In the genomic region with DNA sequence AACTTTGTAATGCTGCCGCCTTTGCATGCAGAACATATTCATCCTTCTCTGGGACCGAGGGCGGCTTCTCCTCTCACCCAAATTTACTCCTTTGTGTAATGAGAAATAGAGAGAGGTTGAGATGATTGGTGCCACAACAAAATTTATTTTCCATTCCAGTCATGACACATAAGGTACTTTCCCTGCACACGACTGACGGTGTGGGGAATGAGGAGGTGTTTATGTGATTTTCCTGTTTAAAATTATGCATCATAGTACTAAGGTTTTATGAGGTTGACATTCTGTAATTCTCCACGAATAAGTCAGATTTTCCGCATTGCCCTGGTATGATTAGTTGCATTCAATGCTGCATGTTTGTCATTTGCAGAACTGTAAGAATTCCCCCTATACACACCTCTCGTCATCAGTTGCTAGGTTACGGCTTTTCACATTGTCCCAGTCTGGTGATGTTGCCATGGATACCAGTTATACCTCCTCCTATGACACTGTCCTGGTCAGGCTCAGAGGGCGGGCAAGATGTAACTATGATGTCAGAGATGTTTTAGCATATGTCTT, we compare ENCODE assay signal across 1 cellular context.
A peak's percentile ranks its signal among the peaks of the same experiment; 100 is the strongest.
TF ChIP-seq lines count a peak whose summit lies in the region.

No MANE protein-coding gene starts in this region.

TF ChIP-seq in GM12878, 131 proteins besides CTCF, POLR2A, EP300 and RAD21 (continued from another document and continues in another):
- TF ChIP-seq, protein P1, sequence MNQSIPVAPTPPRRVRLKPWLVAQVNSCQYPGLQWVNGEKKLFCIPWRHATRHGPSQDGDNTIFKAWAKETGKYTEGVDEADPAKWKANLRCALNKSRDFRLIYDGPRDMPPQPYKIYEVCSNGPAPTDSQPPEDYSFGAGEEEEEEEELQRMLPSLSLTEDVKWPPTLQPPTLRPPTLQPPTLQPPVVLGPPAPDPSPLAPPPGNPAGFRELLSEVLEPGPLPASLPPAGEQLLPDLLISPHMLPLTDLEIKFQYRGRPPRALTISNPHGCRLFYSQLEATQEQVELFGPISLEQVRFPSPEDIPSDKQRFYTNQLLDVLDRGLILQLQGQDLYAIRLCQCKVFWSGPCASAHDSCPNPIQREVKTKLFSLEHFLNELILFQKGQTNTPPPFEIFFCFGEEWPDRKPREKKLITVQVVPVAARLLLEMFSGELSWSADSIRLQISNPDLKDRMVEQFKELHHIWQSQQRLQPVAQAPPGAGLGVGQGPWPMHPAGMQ (IDR thresholded peaks at IDR 0.05; ENCODE audit: borderline replicate concordance), result no peak
- TF ChIP-seq HDGF (IDR thresholded peaks at IDR 0.05), result no peak
- peak; percentile 72 for TF ChIP-seq MEF2B (IDR thresholded peaks at IDR 0.05; ENCODE audit: partially characterized antibody, poor library complexity, severe bottlenecking)
- TF ChIP-seq, protein P2, sequence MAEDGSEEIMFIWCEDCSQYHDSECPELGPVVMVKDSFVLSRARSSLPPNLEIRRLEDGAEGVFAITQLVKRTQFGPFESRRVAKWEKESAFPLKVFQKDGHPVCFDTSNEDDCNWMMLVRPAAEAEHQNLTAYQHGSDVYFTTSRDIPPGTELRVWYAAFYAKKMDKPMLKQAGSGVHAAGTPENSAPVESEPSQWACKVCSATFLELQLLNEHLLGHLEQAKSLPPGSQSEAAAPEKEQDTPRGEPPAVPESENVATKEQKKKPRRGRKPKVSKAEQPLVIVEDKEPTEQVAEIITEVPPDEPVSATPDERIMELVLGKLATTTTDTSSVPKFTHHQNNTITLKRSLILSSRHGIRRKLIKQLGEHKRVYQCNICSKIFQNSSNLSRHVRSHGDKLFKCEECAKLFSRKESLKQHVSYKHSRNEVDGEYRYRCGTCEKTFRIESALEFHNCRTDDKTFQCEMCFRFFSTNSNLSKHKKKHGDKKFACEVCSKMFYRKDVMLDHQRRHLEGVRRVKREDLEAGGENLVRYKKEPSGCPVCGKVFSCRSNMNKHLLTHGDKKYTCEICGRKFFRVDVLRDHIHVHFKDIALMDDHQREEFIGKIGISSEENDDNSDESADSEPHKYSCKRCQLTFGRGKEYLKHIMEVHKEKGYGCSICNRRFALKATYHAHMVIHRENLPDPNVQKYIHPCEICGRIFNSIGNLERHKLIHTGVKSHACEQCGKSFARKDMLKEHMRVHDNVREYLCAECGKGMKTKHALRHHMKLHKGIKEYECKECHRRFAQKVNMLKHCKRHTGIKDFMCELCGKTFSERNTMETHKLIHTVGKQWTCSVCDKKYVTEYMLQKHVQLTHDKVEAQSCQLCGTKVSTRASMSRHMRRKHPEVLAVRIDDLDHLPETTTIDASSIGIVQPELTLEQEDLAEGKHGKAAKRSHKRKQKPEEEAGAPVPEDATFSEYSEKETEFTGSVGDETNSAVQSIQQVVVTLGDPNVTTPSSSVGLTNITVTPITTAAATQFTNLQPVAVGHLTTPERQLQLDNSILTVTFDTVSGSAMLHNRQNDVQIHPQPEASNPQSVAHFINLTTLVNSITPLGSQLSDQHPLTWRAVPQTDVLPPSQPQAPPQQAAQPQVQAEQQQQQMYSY (CRISPR knock-in tag; IDR thresholded peaks at IDR 0.05), result no peak
- TF ChIP-seq, protein P3, sequence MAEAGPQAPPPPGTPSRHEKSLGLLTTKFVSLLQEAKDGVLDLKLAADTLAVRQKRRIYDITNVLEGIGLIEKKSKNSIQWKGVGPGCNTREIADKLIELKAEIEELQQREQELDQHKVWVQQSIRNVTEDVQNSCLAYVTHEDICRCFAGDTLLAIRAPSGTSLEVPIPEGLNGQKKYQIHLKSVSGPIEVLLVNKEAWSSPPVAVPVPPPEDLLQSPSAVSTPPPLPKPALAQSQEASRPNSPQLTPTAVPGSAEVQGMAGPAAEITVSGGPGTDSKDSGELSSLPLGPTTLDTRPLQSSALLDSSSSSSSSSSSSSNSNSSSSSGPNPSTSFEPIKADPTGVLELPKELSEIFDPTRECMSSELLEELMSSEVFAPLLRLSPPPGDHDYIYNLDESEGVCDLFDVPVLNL (IDR thresholded peaks at IDR 0.05; ENCODE audit: low read depth, low read length), result no peak
- TF ChIP-seq RUNX3 (IDR thresholded peaks at IDR 0.05; ENCODE audit: low read length), result peak; percentile 37; the same call in 1 of the 2 replicates
- TF ChIP-seq, protein P4, sequence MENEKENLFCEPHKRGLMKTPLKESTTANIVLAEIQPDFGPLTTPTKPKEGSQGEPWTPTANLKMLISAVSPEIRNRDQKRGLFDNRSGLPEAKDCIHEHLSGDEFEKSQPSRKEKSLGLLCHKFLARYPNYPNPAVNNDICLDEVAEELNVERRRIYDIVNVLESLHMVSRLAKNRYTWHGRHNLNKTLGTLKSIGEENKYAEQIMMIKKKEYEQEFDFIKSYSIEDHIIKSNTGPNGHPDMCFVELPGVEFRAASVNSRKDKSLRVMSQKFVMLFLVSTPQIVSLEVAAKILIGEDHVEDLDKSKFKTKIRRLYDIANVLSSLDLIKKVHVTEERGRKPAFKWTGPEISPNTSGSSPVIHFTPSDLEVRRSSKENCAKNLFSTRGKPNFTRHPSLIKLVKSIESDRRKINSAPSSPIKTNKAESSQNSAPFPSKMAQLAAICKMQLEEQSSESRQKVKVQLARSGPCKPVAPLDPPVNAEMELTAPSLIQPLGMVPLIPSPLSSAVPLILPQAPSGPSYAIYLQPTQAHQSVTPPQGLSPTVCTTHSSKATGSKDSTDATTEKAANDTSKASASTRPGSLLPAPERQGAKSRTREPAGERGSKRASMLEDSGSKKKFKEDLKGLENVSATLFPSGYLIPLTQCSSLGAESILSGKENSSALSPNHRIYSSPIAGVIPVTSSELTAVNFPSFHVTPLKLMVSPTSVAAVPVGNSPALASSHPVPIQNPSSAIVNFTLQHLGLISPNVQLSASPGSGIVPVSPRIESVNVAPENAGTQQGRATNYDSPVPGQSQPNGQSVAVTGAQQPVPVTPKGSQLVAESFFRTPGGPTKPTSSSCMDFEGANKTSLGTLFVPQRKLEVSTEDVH (IDR thresholded peaks at IDR 0.05; ENCODE audit: low read depth, partially characterized antibody), result no peak
- no peak for TF ChIP-seq MEF2A (IDR thresholded peaks at IDR 0.05; ENCODE audit: insufficient read depth, low read depth, low read length)
- TF ChIP-seq SMAD5 (IDR thresholded peaks at IDR 0.05; ENCODE audit: low read depth), result no peak
- no peak for TF ChIP-seq EZH2 (IDR thresholded peaks at IDR 0.05; ENCODE audit: borderline replicate concordance, control insufficient read depth, low read depth, low read length)
- TF ChIP-seq, protein P5, sequence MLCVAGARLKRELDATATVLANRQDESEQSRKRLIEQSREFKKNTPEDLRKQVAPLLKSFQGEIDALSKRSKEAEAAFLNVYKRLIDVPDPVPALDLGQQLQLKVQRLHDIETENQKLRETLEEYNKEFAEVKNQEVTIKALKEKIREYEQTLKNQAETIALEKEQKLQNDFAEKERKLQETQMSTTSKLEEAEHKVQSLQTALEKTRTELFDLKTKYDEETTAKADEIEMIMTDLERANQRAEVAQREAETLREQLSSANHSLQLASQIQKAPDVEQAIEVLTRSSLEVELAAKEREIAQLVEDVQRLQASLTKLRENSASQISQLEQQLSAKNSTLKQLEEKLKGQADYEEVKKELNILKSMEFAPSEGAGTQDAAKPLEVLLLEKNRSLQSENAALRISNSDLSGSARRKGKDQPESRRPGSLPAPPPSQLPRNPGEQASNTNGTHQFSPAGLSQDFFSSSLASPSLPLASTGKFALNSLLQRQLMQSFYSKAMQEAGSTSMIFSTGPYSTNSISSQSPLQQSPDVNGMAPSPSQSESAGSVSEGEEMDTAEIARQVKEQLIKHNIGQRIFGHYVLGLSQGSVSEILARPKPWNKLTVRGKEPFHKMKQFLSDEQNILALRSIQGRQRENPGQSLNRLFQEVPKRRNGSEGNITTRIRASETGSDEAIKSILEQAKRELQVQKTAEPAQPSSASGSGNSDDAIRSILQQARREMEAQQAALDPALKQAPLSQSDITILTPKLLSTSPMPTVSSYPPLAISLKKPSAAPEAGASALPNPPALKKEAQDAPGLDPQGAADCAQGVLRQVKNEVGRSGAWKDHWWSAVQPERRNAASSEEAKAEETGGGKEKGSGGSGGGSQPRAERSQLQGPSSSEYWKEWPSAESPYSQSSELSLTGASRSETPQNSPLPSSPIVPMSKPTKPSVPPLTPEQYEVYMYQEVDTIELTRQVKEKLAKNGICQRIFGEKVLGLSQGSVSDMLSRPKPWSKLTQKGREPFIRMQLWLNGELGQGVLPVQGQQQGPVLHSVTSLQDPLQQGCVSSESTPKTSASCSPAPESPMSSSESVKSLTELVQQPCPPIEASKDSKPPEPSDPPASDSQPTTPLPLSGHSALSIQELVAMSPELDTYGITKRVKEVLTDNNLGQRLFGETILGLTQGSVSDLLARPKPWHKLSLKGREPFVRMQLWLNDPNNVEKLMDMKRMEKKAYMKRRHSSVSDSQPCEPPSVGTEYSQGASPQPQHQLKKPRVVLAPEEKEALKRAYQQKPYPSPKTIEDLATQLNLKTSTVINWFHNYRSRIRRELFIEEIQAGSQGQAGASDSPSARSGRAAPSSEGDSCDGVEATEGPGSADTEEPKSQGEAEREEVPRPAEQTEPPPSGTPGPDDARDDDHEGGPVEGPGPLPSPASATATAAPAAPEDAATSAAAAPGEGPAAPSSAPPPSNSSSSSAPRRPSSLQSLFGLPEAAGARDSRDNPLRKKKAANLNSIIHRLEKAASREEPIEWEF (IDR thresholded peaks at IDR 0.05; ENCODE audit: insufficient replicate concordance, low read depth, low read length), result no peak
- no peak for TF ChIP-seq JUND (IDR thresholded peaks at IDR 0.05; ENCODE audit: low read depth, low read length)
- no peak; the same call in 1 of the 2 replicates for TF ChIP-seq DPF2 (IDR thresholded peaks at IDR 0.05)
- no peak for TF ChIP-seq SRF (IDR thresholded peaks at IDR 0.05; ENCODE audit: low read depth in 2 of 2, low read length in 2 of 2)
- TF ChIP-seq NR2F1 (conservative IDR thresholded peaks at IDR 0.05), result peak; percentile 39; the same call in 1 of the 2 replicates
- TF ChIP-seq, protein P6, sequence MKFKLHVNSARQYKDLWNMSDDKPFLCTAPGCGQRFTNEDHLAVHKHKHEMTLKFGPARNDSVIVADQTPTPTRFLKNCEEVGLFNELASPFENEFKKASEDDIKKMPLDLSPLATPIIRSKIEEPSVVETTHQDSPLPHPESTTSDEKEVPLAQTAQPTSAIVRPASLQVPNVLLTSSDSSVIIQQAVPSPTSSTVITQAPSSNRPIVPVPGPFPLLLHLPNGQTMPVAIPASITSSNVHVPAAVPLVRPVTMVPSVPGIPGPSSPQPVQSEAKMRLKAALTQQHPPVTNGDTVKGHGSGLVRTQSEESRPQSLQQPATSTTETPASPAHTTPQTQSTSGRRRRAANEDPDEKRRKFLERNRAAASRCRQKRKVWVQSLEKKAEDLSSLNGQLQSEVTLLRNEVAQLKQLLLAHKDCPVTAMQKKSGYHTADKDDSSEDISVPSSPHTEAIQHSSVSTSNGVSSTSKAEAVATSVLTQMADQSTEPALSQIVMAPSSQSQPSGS (IDR thresholded peaks at IDR 0.05; ENCODE audit: low read length), result peak; percentile 47
- TF ChIP-seq, protein P7, sequence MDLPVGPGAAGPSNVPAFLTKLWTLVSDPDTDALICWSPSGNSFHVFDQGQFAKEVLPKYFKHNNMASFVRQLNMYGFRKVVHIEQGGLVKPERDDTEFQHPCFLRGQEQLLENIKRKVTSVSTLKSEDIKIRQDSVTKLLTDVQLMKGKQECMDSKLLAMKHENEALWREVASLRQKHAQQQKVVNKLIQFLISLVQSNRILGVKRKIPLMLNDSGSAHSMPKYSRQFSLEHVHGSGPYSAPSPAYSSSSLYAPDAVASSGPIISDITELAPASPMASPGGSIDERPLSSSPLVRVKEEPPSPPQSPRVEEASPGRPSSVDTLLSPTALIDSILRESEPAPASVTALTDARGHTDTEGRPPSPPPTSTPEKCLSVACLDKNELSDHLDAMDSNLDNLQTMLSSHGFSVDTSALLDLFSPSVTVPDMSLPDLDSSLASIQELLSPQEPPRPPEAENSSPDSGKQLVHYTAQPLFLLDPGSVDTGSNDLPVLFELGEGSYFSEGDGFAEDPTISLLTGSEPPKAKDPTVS (IDR thresholded peaks at IDR 0.05; ENCODE audit: low read depth, low read length), result no peak
- TF ChIP-seq, protein P8, sequence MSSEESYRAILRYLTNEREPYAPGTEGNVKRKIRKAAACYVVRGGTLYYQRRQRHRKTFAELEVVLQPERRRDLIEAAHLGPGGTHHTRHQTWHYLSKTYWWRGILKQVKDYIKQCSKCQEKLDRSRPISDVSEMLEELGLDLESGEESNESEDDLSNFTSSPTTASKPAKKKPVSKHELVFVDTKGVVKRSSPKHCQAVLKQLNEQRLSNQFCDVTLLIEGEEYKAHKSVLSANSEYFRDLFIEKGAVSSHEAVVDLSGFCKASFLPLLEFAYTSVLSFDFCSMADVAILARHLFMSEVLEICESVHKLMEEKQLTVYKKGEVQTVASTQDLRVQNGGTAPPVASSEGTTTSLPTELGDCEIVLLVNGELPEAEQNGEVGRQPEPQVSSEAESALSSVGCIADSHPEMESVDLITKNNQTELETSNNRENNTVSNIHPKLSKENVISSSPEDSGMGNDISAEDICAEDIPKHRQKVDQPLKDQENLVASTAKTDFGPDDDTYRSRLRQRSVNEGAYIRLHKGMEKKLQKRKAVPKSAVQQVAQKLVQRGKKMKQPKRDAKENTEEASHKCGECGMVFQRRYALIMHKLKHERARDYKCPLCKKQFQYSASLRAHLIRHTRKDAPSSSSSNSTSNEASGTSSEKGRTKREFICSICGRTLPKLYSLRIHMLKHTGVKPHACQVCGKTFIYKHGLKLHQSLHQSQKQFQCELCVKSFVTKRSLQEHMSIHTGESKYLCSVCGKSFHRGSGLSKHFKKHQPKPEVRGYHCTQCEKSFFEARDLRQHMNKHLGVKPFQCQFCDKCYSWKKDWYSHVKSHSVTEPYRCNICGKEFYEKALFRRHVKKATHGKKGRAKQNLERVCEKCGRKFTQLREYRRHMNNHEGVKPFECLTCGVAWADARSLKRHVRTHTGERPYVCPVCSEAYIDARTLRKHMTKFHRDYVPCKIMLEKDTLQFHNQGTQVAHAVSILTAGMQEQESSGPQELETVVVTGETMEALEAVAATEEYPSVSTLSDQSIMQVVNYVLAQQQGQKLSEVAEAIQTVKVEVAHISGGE (CRISPR knock-in tag; IDR thresholded peaks at IDR 0.05), result no peak
- TF ChIP-seq SPI1 (IDR thresholded peaks at IDR 0.05; ENCODE audit: borderline replicate concordance, insufficient read depth, low read depth, low read length), result no peak
- no peak; the same call in 2 of the 3 replicates for TF ChIP-seq POU2F2 (IDR thresholded peaks at IDR 0.05; ENCODE audit: borderline replicate concordance, low read depth, low read length)
- TF ChIP-seq IRF4 (IDR thresholded peaks at IDR 0.05; ENCODE audit: low read depth, low read length), result no peak
- TF ChIP-seq TCF7 (IDR thresholded peaks at IDR 0.05; ENCODE audit: borderline replicate concordance), result no peak
- no peak for TF ChIP-seq TCF12 (IDR thresholded peaks at IDR 0.05; ENCODE audit: low read depth, low read length)
- TF ChIP-seq, protein P9, sequence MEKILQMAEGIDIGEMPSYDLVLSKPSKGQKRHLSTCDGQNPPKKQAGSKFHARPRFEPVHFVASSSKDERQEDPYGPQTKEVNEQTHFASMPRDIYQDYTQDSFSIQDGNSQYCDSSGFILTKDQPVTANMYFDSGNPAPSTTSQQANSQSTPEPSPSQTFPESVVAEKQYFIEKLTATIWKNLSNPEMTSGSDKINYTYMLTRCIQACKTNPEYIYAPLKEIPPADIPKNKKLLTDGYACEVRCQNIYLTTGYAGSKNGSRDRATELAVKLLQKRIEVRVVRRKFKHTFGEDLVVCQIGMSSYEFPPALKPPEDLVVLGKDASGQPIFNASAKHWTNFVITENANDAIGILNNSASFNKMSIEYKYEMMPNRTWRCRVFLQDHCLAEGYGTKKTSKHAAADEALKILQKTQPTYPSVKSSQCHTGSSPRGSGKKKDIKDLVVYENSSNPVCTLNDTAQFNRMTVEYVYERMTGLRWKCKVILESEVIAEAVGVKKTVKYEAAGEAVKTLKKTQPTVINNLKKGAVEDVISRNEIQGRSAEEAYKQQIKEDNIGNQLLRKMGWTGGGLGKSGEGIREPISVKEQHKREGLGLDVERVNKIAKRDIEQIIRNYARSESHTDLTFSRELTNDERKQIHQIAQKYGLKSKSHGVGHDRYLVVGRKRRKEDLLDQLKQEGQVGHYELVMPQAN (conservative IDR thresholded peaks at IDR 0.05), result no peak; the same call in 1 of the 2 replicates
- no peak for TF ChIP-seq ZZZ3 (IDR thresholded peaks at IDR 0.05; ENCODE audit: control insufficient read depth, insufficient read length, low read depth)
